In genomic region chr7:143408686-143409551, GRCh38 we compare ENCODE assay signal across 8 cellular contexts. TPM values are rescaled to one million over a fixed set of nuclear protein-coding genes. Genes with fewer than 3 reads are reported as not detected.
DNase-seq lines count a peak whose midpoint lies in the region; ATAC-seq, FAIRE-seq and TF ChIP-seq lines count a peak whose summit lies in the region.

TSS of gene EPHA1 (minus strand) at chr7:143408856. CDS start at chr7:143408805, 51 bp downstream.

- DNase-seq in T-helper 2 cell (peak in 3 of 5 experiments; percentile 28 to 46 (median 36)), coronary artery (ENCODE audit: low spot score) (no peak), urothelium cell line (ENCODE audit: low spot score) (peak; percentile 20), epidermal melanocyte (ENCODE audit: insufficient read length, low spot score) (no peak)

- peak; percentile 44 for ATAC-seq in HG03342 (IDR thresholded peaks at IDR 0.05; ENCODE audit: unreplicated experiment)
- ATAC-seq in HG03045 (IDR thresholded peaks at IDR 0.05; ENCODE audit: unreplicated experiment), result no peak

- H3K27ac ChIP-seq in C4-2B (peak within 1 kb of the TSS; percentile 67), coronary artery (no peak within 1 kb of the TSS), mesodermal cell (ENCODE audit: low read depth, low read length, severe bottlenecking) (peak within 1 kb of the TSS; percentile 10)

- H3K4me3 ChIP-seq in coronary artery (peak within 1 kb of the TSS; percentile 42), mesodermal cell (ENCODE audit: extremely low read depth, insufficient read depth, low read length, poor library complexity, severe bottlenecking) (peak within 1 kb of the TSS; percentile 21)

- peaks cover 34% of the 10 kb centered on the region for H3K4me1 ChIP-seq in mesodermal cell (ENCODE audit: control insufficient read depth, insufficient read depth, low read length, poor library complexity, severe bottlenecking)

- no peaks in the 10 kb centered on the region for H3K9me3 ChIP-seq in mesodermal cell (ENCODE audit: control insufficient read depth, low read length)

- no peaks in the 10 kb centered on the region for H3K36me3 ChIP-seq in mesodermal cell (ENCODE audit: control insufficient read depth, insufficient read depth, low read length)

- TF ChIP-seq CTCF in C4-2B (conservative IDR thresholded peaks at IDR 0.05) (peak; percentile 84), coronary artery (IDR thresholded peaks at IDR 0.05) (no peak)

- WGBS in mesodermal cell (ENCODE audit: insufficient coverage in 2 of 2), 2 experiments, result 13 to 17% methylated on average over 5 to 21 of the region's 39 CpGs

- FAIRE-seq in urothelium cell line (lab: Jason Lieb, UNC), result no peak

RNA-seq across cellular contexts. Expression of gene EPHA1, which starts in this region (rescaled TPM):
- 1.0 TPM for polyA plus RNA-seq in mesodermal cell (2013, experiment 1 of 2)
- 1.5 TPM for polyA plus RNA-seq in mesodermal cell (2013, experiment 2 of 2)

Comparison
In these comparisons a context has a peak if more than half of its experiments do, and no peak if none do; other contexts are left out.
1. H3K27ac ChIP-seq: peak in C4-2B (single experiment) and mesodermal cell (single experiment); none in coronary artery (0 of 2).
2. DNase-seq: peak in T-helper 2 cell (3 of 5) and urothelium cell line (single experiment); none in coronary artery (single experiment) and epidermal melanocyte (single experiment).